22 cellular contexts compared by ENCODE assay signal in genomic region chr1:178578541-178578940, GRCh38.
"Had no signal": no experiment of that assay in that cellular context is flagged by ENCODE, and none has a peak within 500 bp of the region (broad histone marks: within the 10 kb centered on the region; RNA-seq: fewer than 3 reads in every experiment).

No MANE protein-coding gene starts in this region.

- H3K9ac ChIP-seq: neural progenitor cell had no signal

- ATAC-seq: activated T-cell treated with anti-CD3 and anti-CD28 coated beads, Interleukin-2, amount 50 U/mL, for 72 hours; heart right ventricle; lower lobe of right lung; naive thymus-derived CD8-positive, alpha-beta T cell; sciatic nerve; upper lobe of right lung had no signal

- H3K27ac ChIP-seq: epithelial cell of prostate, heart right ventricle, lower lobe of right lung, neural progenitor cell, thoracic aorta, upper lobe of right lung had no signal

- H3K27ac Mint-ChIP-seq: activated CD4-positive, alpha-beta memory T cell treated with anti-CD3 and anti-CD28 coated beads, Interleukin-2, amount 10 ng/mL, durations not matched to agents 7 days and 5 days; activated CD4-positive, alpha-beta T cell treated with anti-CD3 and anti-CD28 coated beads, Interleukin-2, amount 10 ng/mL, durations not matched to agents 24 days and 14 days; activated naive CD4-positive, alpha-beta T cell treated with anti-CD3 and anti-CD28 coated beads, Interleukin-2, amount 10 ng/mL, durations not matched to agents 7 days and 5 days; activated T-cell treated with anti-CD3 and anti-CD28 coated beads, Interleukin-2, amount 50 U/mL, for 72 hours; neural progenitor cell; T-helper 1 cell treated with Interleukin-12 subunit alpha and Interleukin-12 subunit beta and Interleukin-4 antibody, amounts not matched to agents 30 μg/mL and 1 μg/mL, for 36 hours had no signal

- H3K9me3 ChIP-seq: heart right ventricle, lower lobe of right lung, thoracic aorta, upper lobe of right lung had no signal

- H3K27me3 ChIP-seq: neural progenitor cell, upper lobe of right lung had no signal

- H3K4me3 Mint-ChIP-seq: activated CD4-positive, alpha-beta memory T cell treated with anti-CD3 and anti-CD28 coated beads, Interleukin-2, amount 10 ng/mL, durations not matched to agents 7 days and 5 days; activated CD4-positive, alpha-beta T cell treated with anti-CD3 and anti-CD28 coated beads, Interleukin-2, amount 10 ng/mL, durations not matched to agents 24 days and 14 days; activated naive CD4-positive, alpha-beta T cell treated with anti-CD3 and anti-CD28 coated beads, Interleukin-2, amount 10 ng/mL, durations not matched to agents 7 days and 5 days; activated T-cell treated with anti-CD3 and anti-CD28 coated beads, Interleukin-2, amount 50 U/mL, for 72 hours; neural progenitor cell; T-helper 1 cell treated with Interleukin-12 subunit alpha and Interleukin-12 subunit beta and Interleukin-4 antibody, amounts not matched to agents 30 μg/mL and 1 μg/mL, for 36 hours had no signal

- H2AFZ ChIP-seq: neural progenitor cell had no signal

- H3K4me2 ChIP-seq: neural progenitor cell had no signal

- FAIRE-seq: keratinocyte, small intestine had no signal

- H3K36me3 Mint-ChIP-seq: activated naive CD4-positive, alpha-beta T cell treated with anti-CD3 and anti-CD28 coated beads, Interleukin-2, amount 10 ng/mL, durations not matched to agents 7 days and 5 days; naive thymus-derived CD8-positive, alpha-beta T cell; neural progenitor cell had no signal

- H3K4me1 ChIP-seq: lower lobe of right lung, upper lobe of right lung had no signal

- H3K4me1 Mint-ChIP-seq: activated CD4-positive, alpha-beta memory T cell treated with anti-CD3 and anti-CD28 coated beads, Interleukin-2, amount 10 ng/mL, durations not matched to agents 7 days and 5 days; activated naive CD4-positive, alpha-beta T cell treated with anti-CD3 and anti-CD28 coated beads, Interleukin-2, amount 10 ng/mL, durations not matched to agents 7 days and 5 days had no signal

- H3K36me3 ChIP-seq: heart right ventricle, lower lobe of right lung, neural progenitor cell, thoracic aorta, upper lobe of right lung had no signal

- H3K4me3 ChIP-seq: heart right ventricle, lower lobe of right lung, neural progenitor cell, thoracic aorta, upper lobe of right lung had no signal

- DNase-seq: activated CD4-positive, alpha-beta memory T cell treated with anti-CD3 and anti-CD28 coated beads, Interleukin-2, amount 10 ng/mL, durations not matched to agents 7 days and 5 days; activated CD4-positive, alpha-beta T cell treated with anti-CD3 and anti-CD28 coated beads, Interleukin-2, amount 10 ng/mL, durations not matched to agents 24 days and 14 days; activated CD4-positive, CD25-positive, alpha-beta regulatory T cell; activated effector memory CD4-positive, alpha-beta T cell treated with anti-CD3 and anti-CD28 coated beads, Interleukin-2, amount 50 U/mL, for 16 hours; activated naive CD4-positive, alpha-beta T cell treated with anti-CD3 and anti-CD28 coated beads, Interleukin-2, amount 10 ng/mL, durations not matched to agents 7 days and 5 days; activated T-cell treated with anti-CD3 and anti-CD28 coated beads, Interleukin-2, amount 50 U/mL, for 72 hours; amygdala; heart right ventricle; lower lobe of right lung; naive thymus-derived CD8-positive, alpha-beta T cell; small intestine; stimulated activated CD4-positive, alpha-beta T cell treated with anti-CD3 and anti-CD28 coated beads, Interleukin-15, amount 100 ng/mL, for 24 hours; stimulated activated CD8-positive, alpha-beta memory T cell treated with anti-CD3 and anti-CD28 coated beads, Interleukin-4, amount 100 ng/mL, for 48 hours; stimulated activated naive CD4-positive, alpha-beta T cell treated with Interleukin-2 at 50 U/mL for 16 hours; T1000; upper lobe of right lung had no signal

- H3K9me3 Mint-ChIP-seq: activated CD4-positive, alpha-beta memory T cell treated with anti-CD3 and anti-CD28 coated beads, Interleukin-2, amount 10 ng/mL, durations not matched to agents 7 days and 5 days; activated CD4-positive, alpha-beta T cell treated with anti-CD3 and anti-CD28 coated beads, Interleukin-2, amount 10 ng/mL, durations not matched to agents 24 days and 14 days; activated naive CD4-positive, alpha-beta T cell treated with anti-CD3 and anti-CD28 coated beads, Interleukin-2, amount 10 ng/mL, durations not matched to agents 7 days and 5 days; activated T-cell treated with anti-CD3 and anti-CD28 coated beads, Interleukin-2, amount 50 U/mL, for 72 hours; naive thymus-derived CD8-positive, alpha-beta T cell; neural progenitor cell; T-helper 1 cell treated with Interleukin-12 subunit alpha and Interleukin-12 subunit beta and Interleukin-4 antibody, amounts not matched to agents 30 μg/mL and 1 μg/mL, for 36 hours had no signal
